Comparison of ENCODE assay signal across 22 cellular contexts in the genomic region with DNA sequence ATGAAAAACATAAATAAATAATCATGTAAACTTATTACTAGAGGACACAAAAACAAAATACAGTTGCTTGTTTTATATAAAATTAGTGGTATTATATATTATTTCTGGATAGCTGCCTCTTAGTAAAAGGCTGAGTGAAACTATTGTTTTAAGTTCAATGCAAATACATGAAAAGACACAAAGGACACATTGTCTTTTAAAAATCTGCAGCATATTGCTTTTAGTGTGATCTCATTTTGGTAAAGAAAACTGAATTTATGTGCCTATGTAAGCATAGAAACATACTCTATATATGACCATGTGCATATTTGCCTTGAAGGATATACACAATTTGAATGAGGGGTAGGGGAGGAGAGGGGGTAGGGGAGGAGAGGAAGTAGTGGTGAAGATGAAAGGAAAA.
"Had no signal": no experiment of that assay in that cellular context is flagged by ENCODE, and none has a peak within 500 bp of the region (broad histone marks: within the 10 kb centered on the region; RNA-seq: fewer than 3 reads in every experiment).

No MANE protein-coding gene starts in this region.

- ATAC-seq: foreskin keratinocyte, gastrocnemius medialis, heart right ventricle, left cardiac atrium, left lung, left ventricle myocardium superior, lower lobe of right lung, mucosa of descending colon had no signal

- H3K4me3 ChIP-seq: coronary artery, dorsolateral prefrontal cortex, esophagus muscularis mucosa, gastrocnemius medialis, left lung, lower lobe of right lung, mucosa of descending colon had no signal

- FAIRE-seq: colon, endothelial cell of umbilical vein, islet of Langerhans, keratinocyte had no signal

- H3K36me3 ChIP-seq: left lung had no signal

- DNase-seq: dermis blood vessel endothelial cell; dorsolateral prefrontal cortex; effector CD4-positive, alpha-beta T cell; effector memory CD4-positive, alpha-beta T cell; foreskin keratinocyte; gastrocnemius medialis; glutamatergic neuron; head of caudate nucleus; heart right ventricle; hippocampal formation; left cardiac atrium; left lung; left ventricle myocardium superior; lower lobe of right lung; mesenchymal stem cell; mucosa of descending colon had no signal

- H3K4me1 ChIP-seq: esophagus muscularis mucosa, gastrocnemius medialis, left lung, lower lobe of right lung had no signal

- H3K9me3 ChIP-seq: esophagus muscularis mucosa, gastrocnemius medialis, heart right ventricle, left lung, lower lobe of right lung, mucosa of descending colon had no signal

- H3K27ac ChIP-seq: coronary artery, dorsolateral prefrontal cortex, esophagus muscularis mucosa, foreskin keratinocyte, gastrocnemius medialis, left lung, lower lobe of right lung had no signal

- H3K27me3 ChIP-seq: dorsolateral prefrontal cortex, esophagus muscularis mucosa, foreskin keratinocyte, gastrocnemius medialis, heart right ventricle, left lung had no signal
